Comparison of ENCODE assay signal across 8 cellular contexts in genomic region chr7:100586266-100587025, GRCh38. TPM values are rescaled to one million over a fixed set of nuclear protein-coding genes. Genes with fewer than 3 reads are reported as not detected.
A peak's percentile ranks its signal among the peaks of the same experiment; 100 is the strongest.
DNase-seq lines count a peak whose midpoint lies in the region; ATAC-seq lines count a peak whose summit lies in the region.

A gene with protein sequence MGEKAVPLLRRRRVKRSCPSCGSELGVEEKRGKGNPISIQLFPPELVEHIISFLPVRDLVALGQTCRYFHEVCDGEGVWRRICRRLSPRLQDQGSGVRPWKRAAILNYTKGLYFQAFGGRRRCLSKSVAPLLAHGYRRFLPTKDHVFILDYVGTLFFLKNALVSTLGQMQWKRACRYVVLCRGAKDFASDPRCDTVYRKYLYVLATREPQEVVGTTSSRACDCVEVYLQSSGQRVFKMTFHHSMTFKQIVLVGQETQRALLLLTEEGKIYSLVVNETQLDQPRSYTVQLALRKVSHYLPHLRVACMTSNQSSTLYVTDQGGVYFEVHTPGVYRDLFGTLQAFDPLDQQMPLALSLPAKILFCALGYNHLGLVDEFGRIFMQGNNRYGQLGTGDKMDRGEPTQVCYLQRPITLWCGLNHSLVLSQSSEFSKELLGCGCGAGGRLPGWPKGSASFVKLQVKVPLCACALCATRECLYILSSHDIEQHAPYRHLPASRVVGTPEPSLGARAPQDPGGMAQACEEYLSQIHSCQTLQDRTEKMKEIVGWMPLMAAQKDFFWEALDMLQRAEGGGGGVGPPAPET (plus strand): TSS chr7:100586328. CDS start chr7:100586626, 298 bp downstream.

- peak within 1 kb of the TSS; percentile 92 for H3K4me3 Mint-ChIP-seq in activated CD4-positive, alpha-beta T cell treated with anti-CD3 and anti-CD28 coated beads, Interleukin-2, amount 10 ng/mL, durations not matched to agents 7 days and 5 days

- H3K27me3 Mint-ChIP-seq in activated CD4-positive, alpha-beta T cell treated with anti-CD3 and anti-CD28 coated beads, Interleukin-2, amount 10 ng/mL, durations not matched to agents 7 days and 5 days = peaks cover 5% of the 10 kb centered on the region

- POLR2A ChIA-PET in activated CD4-positive, alpha-beta T cell treated with anti-CD3 and anti-CD28 coated beads, Interleukin-2, amount 10 ng/mL, durations not matched to agents 7 days and 5 days (lab: Charles Lee) = interaction anchor here (0.6 to 1.0 kb wide), 7 partner anchors 12 to 159 kb away, joined by 3 to 9 read pairs (median 5); partner anchors contain the start of gene MOSPD3

- CTCF ChIA-PET in activated CD4-positive, alpha-beta T cell treated with anti-CD3 and anti-CD28 coated beads, Interleukin-2, amount 10 ng/mL, durations not matched to agents 7 days and 5 days (lab: Charles Lee) = interaction anchor here (0.7 to 4.0 kb wide), 23 partner anchors 8 to 139 kb away, joined by 3 to 22 read pairs (median 4); partner anchors contain the start of genes GNB2, MOSPD3 and POP7

- ATAC-seq in GM19351 (IDR thresholded peaks at IDR 0.05; ENCODE audit: unreplicated experiment) (peak; percentile 86), HG03520 (IDR thresholded peaks at IDR 0.05; ENCODE audit: unreplicated experiment) (peak; percentile 82), left colon (peak; percentile 78)

- intact Hi-C loops in left colon (cut with DNase I, micrococcal nuclease) = loop anchor here in 1 of 2 donors (10.0 kb wide), 1 partner anchor 98 kb away; no protein-coding TSS in a partner anchor

- peaks cover 12% of the 10 kb centered on the region for H3K36me3 Mint-ChIP-seq in activated CD4-positive, alpha-beta T cell treated with anti-CD3 and anti-CD28 coated beads, Interleukin-2, amount 10 ng/mL, durations not matched to agents 7 days and 5 days (ENCODE audit: low read depth)

- peak within 1 kb of the TSS; percentile 92 for H3K27ac Mint-ChIP-seq in activated CD4-positive, alpha-beta T cell treated with anti-CD3 and anti-CD28 coated beads, Interleukin-2, amount 10 ng/mL, durations not matched to agents 7 days and 5 days

- DNase-seq in C1 segment of cervical spinal cord (lab: John Stamatoyannopoulos, UW) = peak; percentile 98 to 100 (median 100)
- DNase-seq in NCI-H526 treated with DMSO at 0.1 percent for 48 hours (lab: John Stamatoyannopoulos, UW) = peak; percentile 99
- DNase-seq in activated CD4-positive, alpha-beta T cell treated with anti-CD3 and anti-CD28 coated beads, Interleukin-2, amount 10 ng/mL, durations not matched to agents 7 days and 5 days = peak; percentile 100
- peak; percentile 90 for DNase-seq in cortex of kidney (lab: John Stamatoyannopoulos, UW)
- peak; percentile 99 to 100 for DNase-seq in left colon
- DNase-seq in stimulated activated CD4-positive, alpha-beta T cell treated with anti-CD3 and anti-CD28 coated beads, Interleukin-1b, Interleukin-23, amount 100 ng/mL, for 4 hours (ENCODE audit: low read depth in 2 of 2) = peak; percentile 96 to 97

- H3K9me3 Mint-ChIP-seq in activated CD4-positive, alpha-beta T cell treated with anti-CD3 and anti-CD28 coated beads, Interleukin-2, amount 10 ng/mL, durations not matched to agents 7 days and 5 days = no peaks in the 10 kb centered on the region

- peaks cover 27% of the 10 kb centered on the region for H3K4me1 Mint-ChIP-seq in activated CD4-positive, alpha-beta T cell treated with anti-CD3 and anti-CD28 coated beads, Interleukin-2, amount 10 ng/mL, durations not matched to agents 7 days and 5 days

RNA-seq across cellular contexts. Expression of the gene that starts here (rescaled TPM):
- 1 to 10 TPM; 1.3 to 1.5 TPM for total RNA-seq in activated CD4-positive, alpha-beta T cell treated with anti-CD3 and anti-CD28 coated beads, Interleukin-2, amount 10 ng/mL, durations not matched to agents 7 days and 5 days
- total RNA-seq in left colon = under 1 TPM; 0.34 to 0.58 TPM

Comparison
In these comparisons a context has a peak if more than half of its experiments do, and no peak if none do; other contexts are left out.
1. Peak in every context shown above with its lines: DNase-seq and ATAC-seq.
2. Peak in DNase-seq and ATAC-seq in left colon; RNA of the gene not detected or under 1 TPM.